Comparison of ENCODE assay signal across 8 cellular contexts in the genomic region with DNA sequence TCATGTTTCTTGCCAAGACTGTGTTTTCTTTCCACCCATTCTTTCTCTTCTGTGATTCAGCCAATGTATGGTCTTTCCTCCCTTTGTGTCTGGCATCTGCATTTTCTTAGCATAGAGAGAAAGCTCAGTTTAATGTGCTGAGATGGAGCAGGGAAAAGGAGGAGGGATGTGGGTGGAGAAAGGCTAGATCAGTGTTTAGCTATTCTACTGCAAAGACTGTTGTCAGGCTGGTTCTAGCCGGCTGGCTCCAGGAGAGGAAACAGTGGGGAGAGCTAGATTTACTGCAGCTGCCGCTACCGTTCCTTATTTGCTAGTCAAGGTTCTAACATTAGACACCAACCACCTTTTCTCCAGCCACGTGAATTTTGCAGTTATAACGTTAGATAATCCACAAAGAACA. TPM values are rescaled to one million over a fixed set of nuclear protein-coding genes. Genes with fewer than 3 reads are reported as not detected.
DNase-seq lines count a peak whose midpoint lies in the region; ATAC-seq, FAIRE-seq and TF ChIP-seq lines count a peak whose summit lies in the region.

No MANE protein-coding gene starts in this region.

- intact Hi-C loops in ovary (cut with DNase I) (loop anchor here in 1 of 4 donors (10.0 kb wide), 1 partner anchor 1522 kb away; a partner anchor contains a TSS), kidney (cut with DNase I) (no loop called here)

- H3K9ac ChIP-seq in kidney (ENCODE audit: low read length in 2 of 2), result peak overlapping the region in 1 of 2 donors; percentile 2

- WGBS in ovary, 3 donors, result 0 to 5% (median 0%) methylated on average over 5 of the region's 5 CpGs

- no peaks in the 10 kb centered on the region for H3K9me3 ChIP-seq in HAP-1
- H3K9me3 ChIP-seq in ovary, result no peaks in the 10 kb centered on the region
- H3K9me3 ChIP-seq in kidney (ENCODE audit: control insufficient read depth in 1 of 2, low read length in 2 of 2), result no peaks in the 10 kb centered on the region

- peaks cover 17% of the 10 kb centered on the region for H3K4me1 ChIP-seq in HAP-1
- peaks cover 1% of the 10 kb centered on the region for H3K4me1 ChIP-seq in ovary (ENCODE audit: insufficient read depth)
- peaks cover 8 to 12% of the 10 kb centered on the region in 2 donors for H3K4me1 ChIP-seq in kidney (ENCODE audit: control insufficient read depth in 1 of 2, insufficient read depth in 1 of 2, low read depth in 1 of 2, low read length in 2 of 2)

- no peak for ATAC-seq in HG02588 (IDR thresholded peaks at IDR 0.05; ENCODE audit: unreplicated experiment)
- no peak for ATAC-seq in GM21737 (IDR thresholded peaks at IDR 0.05; ENCODE audit: unreplicated experiment)
- no peak for ATAC-seq in GM21528 (IDR thresholded peaks at IDR 0.05; ENCODE audit: low FRiP score, unreplicated experiment)

- no peak overlapping the region for H3K4me3 ChIP-seq in HAP-1
- H3K4me3 ChIP-seq in fibroblast of the aortic adventitia (ENCODE audit: low read depth, low read length), result no peak overlapping the region
- H3K4me3 ChIP-seq in ovary, result no peak overlapping the region
- no peak overlapping the region for H3K4me3 ChIP-seq in kidney (ENCODE audit: low read length in 2 of 2)

- peak overlapping the region in 1 of 2 donors; percentile 57 for H3K27ac ChIP-seq in ovary
- H3K27ac ChIP-seq in kidney (ENCODE audit: low read depth in 2 of 2, low read length in 2 of 2), result peak overlapping the region in 1 of 2 donors; percentile 49

- TF ChIP-seq CTCF in fibroblast of the aortic adventitia (IDR thresholded peaks at IDR 0.05; ENCODE audit: insufficient read depth, low read length) (no peak), ovary (IDR thresholded peaks at IDR 0.05) (no peak), kidney (IDR thresholded peaks at IDR 0.05; ENCODE audit: borderline replicate concordance, extremely low read depth, insufficient read depth) (no peak)

- H3K27me3 ChIP-seq in HAP-1 (ENCODE audit: low read depth), result no peaks in the 10 kb centered on the region
- no peaks in the 10 kb centered on the region for H3K27me3 ChIP-seq in ovary

- TF ChIP-seq POLR2A in ovary (IDR thresholded peaks at IDR 0.05), result no peak

- DNase-seq in HAP-1 (ENCODE audit: low spot score in 2 of 2) (peak; percentile 83 to 89), NOMO-1 treated with dmso at 0.1 percent for 144 hours (lab: John Stamatoyannopoulos, UW; ENCODE audit: unreplicated experiment) (peak; percentile 44), fibroblast of the aortic adventitia (ENCODE audit: low read depth) (peak; percentile 85), ovary (peak; percentile 59 to 66 (median 61)), kidney (no peak)

- H3K36me3 ChIP-seq in HAP-1 (replicated peaks) (no peaks in the 10 kb centered on the region), ovary (no peaks in the 10 kb centered on the region), kidney (ENCODE audit: control insufficient read depth in 1 of 2, insufficient read depth in 2 of 2, low read length in 2 of 2) (no peaks in the 10 kb centered on the region)

- in situ Hi-C loops in HAP-1 (cut with MboI; ENCODE audit: low sequenced_read_pairs), result no loop called here

- FAIRE-seq in kidney (lab: Jason Lieb, UNC), result no peak

- TF ChIP-seq EP300 in ovary (IDR thresholded peaks at IDR 0.05), result no peak

RNA-seq across cellular contexts. Expression of a gene that starts 5.2 kb away (rescaled TPM):
- total RNA-seq in fibroblast of the aortic adventitia (ENCODE audit: low replicate concordance) (23.2 and 49.1 TPM in 2 replicates), ovary (100 to 1,000 TPM in 1 of 7 donors, 10 to 100 TPM in 6; 32.3 to 118 (median 42.6) TPM), kidney (45.5 TPM)
- polyA plus RNA-seq in ovary (10 to 100 TPM; 36.0 to 50.9 TPM), kidney (ENCODE audit: insufficient read depth, low read depth, low replicate concordance) (38.0 TPM)

RNA-seq across cellular contexts. Expression of a gene that starts 29.9 kb away (rescaled TPM):
- total RNA-seq in fibroblast of the aortic adventitia (ENCODE audit: low replicate concordance) (220 and 259 TPM in 2 replicates), ovary (1 to 10 TPM in 2 of 7 donors, under 1 TPM in 3, not detected in 2; 0.35 to 7.5 (median 0.72) TPM), kidney (0.38 TPM)
- polyA plus RNA-seq in ovary (100 to 1,000 TPM in 1 of 2 donors, under 1 TPM in 1; 0.46 to 106 TPM), kidney (ENCODE audit: insufficient read depth, low read depth, low replicate concordance) (0.52 TPM)

Comparison
In these comparisons a context has a peak if more than half of its experiments do, and no peak if none do; other contexts are left out.
1. RNA of a gene that starts 29.9 kb away (total RNA-seq): 220 to 259 TPM in fibroblast of the aortic adventitia; 0.35 to 7.5 TPM in ovary and 0.38 TPM in kidney (single experiment); every median in the first group is over 10 times any median in the second.